ENCODE assay signal across 8 cellular contexts in the genomic region with DNA sequence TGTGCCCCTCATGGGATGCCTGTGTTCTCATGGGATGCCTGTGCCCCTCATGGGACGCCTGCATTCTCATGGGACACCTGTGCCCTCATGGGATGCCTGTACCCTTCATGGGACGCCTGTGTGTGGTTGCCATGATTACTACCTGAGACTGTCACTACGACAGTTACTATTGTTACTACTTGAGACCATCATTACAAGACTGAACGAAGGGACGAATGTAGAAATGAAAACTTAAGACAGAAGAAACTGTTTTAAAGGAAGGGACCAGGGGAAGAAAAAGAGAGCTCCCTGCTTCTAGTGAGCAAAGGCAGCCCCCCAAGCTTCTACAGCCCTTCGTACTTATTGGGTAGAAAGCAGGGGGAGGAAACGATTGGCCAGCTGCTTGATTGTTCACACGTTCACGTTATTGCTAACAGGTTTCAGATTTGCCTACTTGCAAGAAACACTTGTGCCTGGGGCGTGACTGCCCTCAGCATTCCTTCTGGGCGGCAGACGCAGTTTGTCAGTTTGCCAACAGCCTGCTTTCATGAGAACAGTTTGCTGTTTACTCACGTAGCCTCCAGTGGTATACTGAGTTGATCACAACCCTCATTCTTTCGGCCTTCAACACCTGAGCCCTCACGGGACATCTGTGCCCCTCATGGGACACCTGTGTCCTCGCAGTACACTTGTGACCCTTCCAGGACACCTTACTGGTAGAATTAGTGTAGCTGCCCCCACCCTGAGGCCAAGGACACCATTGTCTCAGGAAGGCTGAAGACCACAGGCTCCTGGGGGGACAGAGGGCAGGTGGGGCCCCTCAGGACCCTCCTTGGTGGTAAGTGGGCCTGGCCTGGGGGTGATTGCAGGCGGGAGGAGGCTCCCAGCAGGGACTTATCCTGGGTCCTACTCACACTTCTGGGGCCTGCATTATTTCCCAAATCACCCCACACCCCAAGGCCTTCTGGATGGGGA. TPM values are rescaled to one million over a fixed set of nuclear protein-coding genes. Genes with fewer than 3 reads are reported as not detected.
DNase-seq lines count a peak whose midpoint lies in the region; ATAC-seq, FAIRE-seq and TF ChIP-seq lines count a peak whose summit lies in the region.

No MANE protein-coding gene starts in this region.

- DNase-seq in AG10803 (ENCODE audit: low read depth) = peak; percentile 91
- peak; percentile 71 for DNase-seq in HFFc6
- no peak for DNase-seq in activated CD8-positive, alpha-beta T cell treated with anti-CD3 and anti-CD28 coated beads, Interleukin-2, amount 10 ng/mL, durations not matched to agents 7 days and 5 days
- DNase-seq in kidney epithelial cell (ENCODE audit: low read depth) = peak; percentile 67
- DNase-seq in left cardiac atrium = no peak
- DNase-seq in HTR-8/SVneo (ENCODE audit: insufficient read length, low spot score) = no peak

- peaks cover 6% of the 10 kb centered on the region for H3K27me3 ChIP-seq in kidney epithelial cell (ENCODE audit: control insufficient read depth, insufficient read depth, low read length)

- H3K4me3 Mint-ChIP-seq in HFFc6 = no peak overlapping the region
- peak overlapping the region; percentile 69 for H3K4me3 Mint-ChIP-seq in activated CD8-positive, alpha-beta T cell treated with anti-CD3 and anti-CD28 coated beads, Interleukin-2, amount 10 ng/mL, durations not matched to agents 7 days and 5 days

- no peak for TF ChIP-seq CTCF in AG10803 (conservative IDR thresholded peaks at IDR 0.05; ENCODE audit: low read length)
- no peak for TF ChIP-seq CTCF in HFFc6 (IDR thresholded peaks at IDR 0.05)
- no peak for TF ChIP-seq CTCF in kidney epithelial cell (IDR thresholded peaks at IDR 0.05; ENCODE audit: insufficient read depth, low read length, poor library complexity, severe bottlenecking)

- peak overlapping the region; percentile 78; the same call in 1 of the 2 replicates for H3K27ac Mint-ChIP-seq in HFFc6
- H3K27ac Mint-ChIP-seq in activated CD8-positive, alpha-beta T cell treated with anti-CD3 and anti-CD28 coated beads, Interleukin-2, amount 10 ng/mL, durations not matched to agents 7 days and 5 days = peak overlapping the region; percentile 96

- no peaks in the 10 kb centered on the region for H3K9me3 Mint-ChIP-seq in HFFc6
- H3K9me3 Mint-ChIP-seq in activated CD8-positive, alpha-beta T cell treated with anti-CD3 and anti-CD28 coated beads, Interleukin-2, amount 10 ng/mL, durations not matched to agents 7 days and 5 days (ENCODE audit: insufficient read depth) = no peaks in the 10 kb centered on the region

- no peaks in the 10 kb centered on the region for H3K36me3 ChIP-seq in kidney epithelial cell (ENCODE audit: control insufficient read depth, insufficient read depth, low read length)

- ATAC-seq in activated CD8-positive, alpha-beta T cell treated with anti-CD3 and anti-CD28 coated beads, Interleukin-2, amount 10 ng/mL, durations not matched to agents 7 days and 5 days = no peak
- ATAC-seq in GM18861 (IDR thresholded peaks at IDR 0.05; ENCODE audit: unreplicated experiment) = no peak
- ATAC-seq in HG02571 (IDR thresholded peaks at IDR 0.05; ENCODE audit: unreplicated experiment) = no peak
- no peak for ATAC-seq in left cardiac atrium

- FAIRE-seq in HTR-8/SVneo (lab: Jason Lieb, UNC) = no peak

- peaks cover 5% of the 10 kb centered on the region; the same call in 1 of the 2 replicates for H3K27me3 Mint-ChIP-seq in HFFc6 (ENCODE audit: insufficient read depth)
- no peaks in the 10 kb centered on the region for H3K27me3 Mint-ChIP-seq in activated CD8-positive, alpha-beta T cell treated with anti-CD3 and anti-CD28 coated beads, Interleukin-2, amount 10 ng/mL, durations not matched to agents 7 days and 5 days (ENCODE audit: low read depth)

- CTCF ChIA-PET in activated CD8-positive, alpha-beta T cell treated with anti-CD3 and anti-CD28 coated beads, Interleukin-2, amount 10 ng/mL, durations not matched to agents 7 days and 5 days (lab: Charles Lee) = interaction anchor here (1.1 to 1.4 kb wide), 2 partner anchors 14 to 71 kb away, joined by 3 to 4 read pairs; no protein-coding TSS in a partner anchor

- no peaks in the 10 kb centered on the region for H3K36me3 Mint-ChIP-seq in HFFc6 (ENCODE audit: low read depth)
- peaks cover 22% of the 10 kb centered on the region for H3K36me3 Mint-ChIP-seq in activated CD8-positive, alpha-beta T cell treated with anti-CD3 and anti-CD28 coated beads, Interleukin-2, amount 10 ng/mL, durations not matched to agents 7 days and 5 days (ENCODE audit: low read depth)

- POLR2A ChIA-PET in activated CD8-positive, alpha-beta T cell treated with anti-CD3 and anti-CD28 coated beads, Interleukin-2, amount 10 ng/mL, durations not matched to agents 7 days and 5 days (lab: Charles Lee) = no interaction called here

- H3K4me3 ChIP-seq in AG10803 (ENCODE audit: low read length) (no peak overlapping the region), kidney epithelial cell (ENCODE audit: low read depth, low read length) (no peak overlapping the region)

- peaks cover 7% of the 10 kb centered on the region for H3K4me1 Mint-ChIP-seq in HFFc6 (ENCODE audit: low read depth)
- peaks cover 39% of the 10 kb centered on the region for H3K4me1 Mint-ChIP-seq in activated CD8-positive, alpha-beta T cell treated with anti-CD3 and anti-CD28 coated beads, Interleukin-2, amount 10 ng/mL, durations not matched to agents 7 days and 5 days (ENCODE audit: low read depth)

- intact Hi-C loops in left cardiac atrium (cut with DNase I) = no loop called here

RNA-seq across cellular contexts. Expression of gene S1PR4, which starts 2.5 kb away (rescaled TPM):
- not detected for total RNA-seq in HFFc6 (2021; fragmentation: NEBNext Ultra II Directional; extraction: Animal tissue kit (Norgen Biotek cat#: 25700))
- total RNA-seq in activated CD8-positive, alpha-beta T cell treated with anti-CD3 and anti-CD28 coated beads, Interleukin-2, amount 10 ng/mL, durations not matched to agents 7 days and 5 days = 100 to 1,000 TPM; 140 TPM
- total RNA-seq in kidney epithelial cell (not detected in 2 replicates), left cardiac atrium (1 to 10 TPM; 1.5 to 1.6 TPM)

RNA-seq across cellular contexts. Expression of gene NCLN, which starts 9.7 kb away (rescaled TPM):
- 100 to 1,000 TPM in 4 of 6 experiments, 10 to 100 TPM in 2; 98.1 to 130 (median 106) TPM for total RNA-seq in HFFc6 (2021; fragmentation: NEBNext Ultra II Directional; extraction: Animal tissue kit (Norgen Biotek cat#: 25700))
- total RNA-seq in activated CD8-positive, alpha-beta T cell treated with anti-CD3 and anti-CD28 coated beads, Interleukin-2, amount 10 ng/mL, durations not matched to agents 7 days and 5 days = 10 to 100 TPM; 66.3 to 67.3 TPM
- total RNA-seq in kidney epithelial cell (57.0 and 91.7 TPM in 2 replicates), left cardiac atrium (10 to 100 TPM; 32.8 to 48.9 TPM)

RNA-seq across cellular contexts. Expression of gene GNA15, which starts 40.2 kb away (rescaled TPM):
- total RNA-seq in HFFc6 (2021; fragmentation: NEBNext Ultra II Directional; extraction: Animal tissue kit (Norgen Biotek cat#: 25700)) = not detected
- total RNA-seq in activated CD8-positive, alpha-beta T cell treated with anti-CD3 and anti-CD28 coated beads, Interleukin-2, amount 10 ng/mL, durations not matched to agents 7 days and 5 days = 10 to 100 TPM; 23.8 to 24.5 TPM
- total RNA-seq in kidney epithelial cell = 1.5 and 2.3 TPM in 2 replicates
- 1 to 10 TPM; 4.3 to 6.1 TPM for total RNA-seq in left cardiac atrium

RNA-seq across cellular contexts. Expression of gene CELF5, which starts 48.4 kb away (rescaled TPM):
- total RNA-seq in HFFc6 (2021; fragmentation: NEBNext Ultra II Directional; extraction: Animal tissue kit (Norgen Biotek cat#: 25700)) = under 1 TPM in 3 of 6 experiments, not detected in 3; 0.20 to 0.46 (median 0.30) TPM
- under 1 TPM; 0.55 to 0.61 TPM for total RNA-seq in activated CD8-positive, alpha-beta T cell treated with anti-CD3 and anti-CD28 coated beads, Interleukin-2, amount 10 ng/mL, durations not matched to agents 7 days and 5 days
- total RNA-seq in kidney epithelial cell (0.14 and 0.17 TPM in 2 replicates), left cardiac atrium (under 1 TPM in 1 of 2 donors, not detected in 1; 0.16 TPM)

Comparison
In these comparisons a context has a peak if more than half of its experiments do, and no peak if none do; other contexts are left out.
1. DNase-seq: peak in AG10803 (single experiment), HFFc6 (single experiment) and kidney epithelial cell (single experiment); none in activated CD8-positive, alpha-beta T cell treated with anti-CD3 and anti-CD28 coated beads, Interleukin-2, amount 10 ng/mL, durations not matched to agents 7 days and 5 days (single experiment), left cardiac atrium (single experiment) and HTR-8/SVneo (single experiment).
2. RNA of gene S1PR4, which starts 2.5 kb away (total RNA-seq): 140 TPM in activated CD8-positive, alpha-beta T cell treated with anti-CD3 and anti-CD28 coated beads, Interleukin-2, amount 10 ng/mL, durations not matched to agents 7 days and 5 days; 1.5 to 1.6 TPM in left cardiac atrium, not detected in HFFc6 and not detected in kidney epithelial cell; every median in the first group is over 10 times any median in the second.